ENCODE assay signal across 8 cellular contexts in genomic region chr22:21665047-21665851, GRCh38. TPM values are rescaled to one million over a fixed set of nuclear protein-coding genes. Genes with fewer than 3 reads are reported as not detected.
DNase-seq lines count a peak whose midpoint lies in the region; ATAC-seq and TF ChIP-seq lines count a peak whose summit lies in the region.

No MANE protein-coding gene starts in this region.

- peak overlapping the region; percentile 99 for H3K4me3 Mint-ChIP-seq in activated B cell treated with CpG ODN at 0.5 μM for 24 hours

- peak overlapping the region; percentile 69 for H2AFZ ChIP-seq in hepatocyte
- H2AFZ ChIP-seq in smooth muscle cell (ENCODE audit: low read depth): peak overlapping the region; percentile 94

- in situ Hi-C loops in HAP-1 (cut with MboI; ENCODE audit: low sequenced_read_pairs): loop anchor here (10.0 kb wide), 1 partner anchor 650 kb away; the partner anchor contains the start of gene P2RX6

- no peak for ATAC-seq in activated B cell treated with CpG ODN at 0.5 μM for 24 hours (ENCODE audit: low read depth)

- H3K79me2 ChIP-seq in hepatocyte (peaks cover 23% of the 10 kb centered on the region), smooth muscle cell (ENCODE audit: low read depth) (peaks cover 10% of the 10 kb centered on the region)

- H3K27ac Mint-ChIP-seq in activated B cell treated with CpG ODN at 0.5 μM for 24 hours: peak overlapping the region; percentile 97

- no peaks in the 10 kb centered on the region for H3K27me3 ChIP-seq in HAP-1 (ENCODE audit: low read depth)
- H3K27me3 ChIP-seq in hepatocyte: no peaks in the 10 kb centered on the region
- H3K27me3 ChIP-seq in smooth muscle cell (ENCODE audit: low read depth): no peaks in the 10 kb centered on the region

- H3K9me3 ChIP-seq in HAP-1: no peaks in the 10 kb centered on the region
- H3K9me3 ChIP-seq in hepatocyte (ENCODE audit: low read depth): no peaks in the 10 kb centered on the region
- no peaks in the 10 kb centered on the region for H3K9me3 ChIP-seq in smooth muscle cell (replicated peaks; ENCODE audit: low read depth)

- H4K20me1 ChIP-seq in hepatocyte (ENCODE audit: insufficient read depth, poor library complexity, severe bottlenecking) (no peaks in the 10 kb centered on the region), smooth muscle cell (ENCODE audit: low read depth) (peaks cover 4% of the 10 kb centered on the region)

- 80% methylated on average over 25 of the region's 26 CpGs for WGBS in hepatocyte (ENCODE audit: low lambda C conversion rate, missing lambda C conversion rate)
- WGBS in smooth muscle cell (ENCODE audit: low lambda C conversion rate): 81% methylated on average over 25 of the region's 26 CpGs

- peak overlapping the region; percentile 75 for H3K4me3 ChIP-seq in HAP-1
- peak overlapping the region; percentile 24 for H3K4me3 ChIP-seq in hepatocyte
- peak overlapping the region; percentile 96 for H3K4me3 ChIP-seq in smooth muscle cell

- H3K27ac ChIP-seq in hepatocyte (peak overlapping the region; percentile 94), smooth muscle cell (ENCODE audit: low read depth) (peak overlapping the region; percentile 87)

- no peaks in the 10 kb centered on the region for H3K9me2 ChIP-seq in hepatocyte (replicated peaks; ENCODE audit: insufficient read depth)

- no peaks in the 10 kb centered on the region for H3K27me3 Mint-ChIP-seq in activated B cell treated with CpG ODN at 0.5 μM for 24 hours

- POLR2A ChIA-PET in activated B cell treated with CpG ODN at 0.5 μM for 24 hours (lab: Charles Lee): interaction anchor here (1.0 to 3.6 kb wide), 6 partner anchors 7 to 70 kb away, joined by 3 to 27 read pairs (median 5); partner anchors contain the start of genes SDF2L1 and YDJC

- H3K36me3 ChIP-seq in HAP-1 (replicated peaks) (peaks cover 1% of the 10 kb centered on the region), hepatocyte (replicated peaks; ENCODE audit: insufficient read depth, low read depth) (no peaks in the 10 kb centered on the region), smooth muscle cell (ENCODE audit: low read depth) (no peaks in the 10 kb centered on the region)

- CTCF ChIA-PET in activated B cell treated with CpG ODN at 0.5 μM for 24 hours (lab: Charles Lee): interaction anchor here (1.3 kb wide), 1 partner anchor 36 kb away, joined by 10 read pairs; no protein-coding TSS in a partner anchor

- no peaks in the 10 kb centered on the region for H3K9me3 Mint-ChIP-seq in activated B cell treated with CpG ODN at 0.5 μM for 24 hours

- peak overlapping the region; percentile 93 for H3K9ac ChIP-seq in smooth muscle cell (ENCODE audit: low read depth)

- no peaks in the 10 kb centered on the region for H3F3A ChIP-seq in smooth muscle cell (ENCODE audit: low read depth)

- TF ChIP-seq CTCF in activated B cell treated with CpG ODN at 0.5 μM for 24 hours (IDR thresholded peaks at IDR 0.05) (no peak), hepatocyte (IDR thresholded peaks at IDR 0.05; ENCODE audit: poor library complexity) (no peak), smooth muscle cell (IDR thresholded peaks at IDR 0.05; ENCODE audit: borderline replicate concordance, insufficient read depth, poor library complexity, severe bottlenecking) (no peak)

- H3K4me1 ChIP-seq in HAP-1 (no peaks in the 10 kb centered on the region), hepatocyte (ENCODE audit: insufficient read depth) (peaks cover 4% of the 10 kb centered on the region), smooth muscle cell (ENCODE audit: low read depth) (peaks cover 5% of the 10 kb centered on the region)

- DNase-seq in HAP-1 (ENCODE audit: low spot score in 2 of 2): no peak
- DNase-seq in activated B cell treated with CpG ODN at 0.5 μM for 24 hours: no peak
- DNase-seq in hepatocyte (ENCODE audit: low spot score): peak; percentile 3
- DNase-seq in smooth muscle cell (lab: John Stamatoyannopoulos, UW; ENCODE audit: unreplicated experiment): no peak
- no peak for DNase-seq in NCI-H1694 treated with DMSO at 0.1 percent for 48 hours (lab: John Stamatoyannopoulos, UW)
- DNase-seq in RKO (ENCODE audit: low spot score): no peak
- DNase-seq in activated CD4-positive, alpha-beta T cell treated with anti-CD3 and anti-CD28 coated beads, Interleukin-2, amount 50 U/mL, for 48 hours: no peak
- no peak for DNase-seq in activated effector memory CD4-positive, alpha-beta T cell treated with Interleukin-2 at 50 U/mL for 16 hours

- peaks cover 25% of the 10 kb centered on the region for H3K4me1 Mint-ChIP-seq in activated B cell treated with CpG ODN at 0.5 μM for 24 hours

- intact Hi-C loops in activated B cell treated with CpG ODN at 0.5 μM for 24 hours (cut with micrococcal nuclease): loop anchor here (5.0 kb wide), 1 partner anchor 202 kb away; the partner anchor contains the start of gene MAPK1

- H3K4me2 ChIP-seq in hepatocyte (peak overlapping the region; percentile 87), smooth muscle cell (peak overlapping the region; percentile 95)

- peaks cover 13% of the 10 kb centered on the region for H3K36me3 Mint-ChIP-seq in activated B cell treated with CpG ODN at 0.5 μM for 24 hours (ENCODE audit: low read depth)

RNA-seq across cellular contexts. Expression of gene PPIL2, which starts 0.6 kb away (rescaled TPM):
- total RNA-seq in activated B cell treated with CpG ODN at 0.5 μM for 24 hours (58.4 and 64.0 TPM in 2 replicates), hepatocyte (22.8 and 28.3 TPM in 2 replicates), smooth muscle cell (16.3 and 19.2 TPM in 2 replicates)
- polyA plus RNA-seq in hepatocyte (30.0 and 38.6 TPM in 2 replicates), smooth muscle cell (23.7 and 29.6 TPM in 2 replicates)

RNA-seq across cellular contexts. Expression of gene SDF2L1, which starts 23.1 kb away (rescaled TPM):
- total RNA-seq in activated B cell treated with CpG ODN at 0.5 μM for 24 hours: 40.0 and 43.3 TPM in 2 replicates
- total RNA-seq in hepatocyte: 38.2 and 48.2 TPM in 2 replicates
- polyA plus RNA-seq in hepatocyte: 119 and 139 TPM in 2 replicates
- 13.3 and 24.9 TPM in 2 replicates for total RNA-seq in smooth muscle cell
- 80.1 and 102 TPM in 2 replicates for polyA plus RNA-seq in smooth muscle cell

RNA-seq across cellular contexts. Expression of gene CCDC116, which starts 32.7 kb away (rescaled TPM):
- total RNA-seq in activated B cell treated with CpG ODN at 0.5 μM for 24 hours: 1.0 and 1.2 TPM in 2 replicates
- total RNA-seq in hepatocyte: 0.20 and 0.30 TPM in 2 replicates
- polyA plus RNA-seq in hepatocyte: 1.3 and 1.5 TPM in 2 replicates
- total RNA-seq in smooth muscle cell: 0.40 and 1.8 TPM in 2 replicates
- not detected in 2 replicates for polyA plus RNA-seq in smooth muscle cell

RNA-seq across cellular contexts. Expression of gene YDJC, which starts 35.4 kb away (rescaled TPM):
- 46.1 and 51.4 TPM in 2 replicates for total RNA-seq in activated B cell treated with CpG ODN at 0.5 μM for 24 hours
- 24.1 and 34.6 TPM in 2 replicates for total RNA-seq in hepatocyte
- 44.5 and 49.8 TPM in 2 replicates for polyA plus RNA-seq in hepatocyte
- total RNA-seq in smooth muscle cell: 12.0 and 19.3 TPM in 2 replicates
- polyA plus RNA-seq in smooth muscle cell: 15.2 and 17.2 TPM in 2 replicates

Comparison
In these comparisons a context has a peak if more than half of its experiments do, and no peak if none do; other contexts are left out.
1. H3K4me3 ChIP-seq: peak in every context shown above with its lines; median percentile 96 in smooth muscle cell; 75 in HAP-1; 24 in hepatocyte.